Comparison of ENCODE assay signal across 8 cellular contexts in genomic region chr17:40219073-40219860, GRCh38. TPM values are rescaled to one million over a fixed set of nuclear protein-coding genes. Genes with fewer than 3 reads are reported as not detected.
DNase-seq lines count a peak whose midpoint lies in the region; FAIRE-seq and TF ChIP-seq lines count a peak whose summit lies in the region.

Gene WIPF2, plus strand, starts transcription at chr17:40219304. Its CDS starts 37,156 bp downstream, at chr17:40256460.

- peak within 1 kb of the TSS; percentile 92 for H3K4me3 ChIP-seq in MG63
- H3K4me3 ChIP-seq in foreskin fibroblast (ENCODE audit: low read depth in 1 of 2, low read length in 2 of 2) = peak within 1 kb of the TSS; percentile 95 to 100
- peak within 1 kb of the TSS; percentile 94 to 97 for H3K4me3 ChIP-seq in stomach smooth muscle (ENCODE audit: low read length in 2 of 2)

- no peaks in the 10 kb centered on the region for H3K9me3 ChIP-seq in MG63
- H3K9me3 ChIP-seq in stomach smooth muscle (ENCODE audit: control insufficient read depth in 2 of 2, low read length in 2 of 2) = no peaks in the 10 kb centered on the region

- peak; percentile 46; the same call in 1 of the 2 replicates for TF ChIP-seq POLR2A in H54 (IDR thresholded peaks at IDR 0.05; ENCODE audit: low read depth, low read length)

- no peak for FAIRE-seq in H54 (lab: Jason Lieb, UNC)

- H3K9ac ChIP-seq in stomach smooth muscle (ENCODE audit: low read length in 2 of 2) = peak within 1 kb of the TSS; percentile 81 to 92

- H3K27me3 ChIP-seq in MG63 (no peaks in the 10 kb centered on the region), stomach smooth muscle (ENCODE audit: control insufficient read depth in 1 of 2, insufficient read depth in 2 of 2, low read length in 2 of 2) (no peaks in the 10 kb centered on the region)

- H3K4me3 Mint-ChIP-seq in neural crest cell = peak within 1 kb of the TSS; percentile 91

- peaks cover 8% of the 10 kb centered on the region for H3K4me1 ChIP-seq in stomach smooth muscle (ENCODE audit: control insufficient read depth, insufficient read depth, low read length)

- TF ChIP-seq CTCF in foreskin fibroblast (IDR thresholded peaks at IDR 0.05; ENCODE audit: low read depth, low read length) = peak; percentile 71
- peak; percentile 84 for TF ChIP-seq CTCF in neural crest cell (conservative IDR thresholded peaks at IDR 0.05)

- DNase-seq in ELF-1 (ENCODE audit: low read depth, low spot score) = peak; percentile 98
- peak; percentile 88 for DNase-seq in H54 (ENCODE audit: insufficient read length, low spot score)
- peak; percentile 97 for DNase-seq in MG63
- DNase-seq in SHP77 treated with DMSO at 0.1 percent for 48 hours (lab: John Stamatoyannopoulos, UW) = peak; percentile 90
- peak; percentile 99 for DNase-seq in activated effector memory CD4-positive, alpha-beta T cell treated with anti-CD3 and anti-CD28 coated beads, Interleukin-2, amount 50 U/mL, for 16 hours
- peak; percentile 93 to 99 for DNase-seq in foreskin fibroblast
- peak; percentile 97 for DNase-seq in neural crest cell (ENCODE audit: low read depth, low spot score)

- peaks cover 29% of the 10 kb centered on the region for H3K4me1 Mint-ChIP-seq in neural crest cell

- no peaks in the 10 kb centered on the region for H3K36me3 Mint-ChIP-seq in neural crest cell (ENCODE audit: low read depth)

- H3K27ac ChIP-seq in stomach smooth muscle (ENCODE audit: low read length) = peak within 1 kb of the TSS; percentile 78

- H3K27ac Mint-ChIP-seq in neural crest cell (ENCODE audit: unreplicated experiment) = peak within 1 kb of the TSS; percentile 100

- H3K36me3 ChIP-seq in MG63 = no peaks in the 10 kb centered on the region; the same call in 1 of the 2 replicates
- no peaks in the 10 kb centered on the region for H3K36me3 ChIP-seq in stomach smooth muscle (ENCODE audit: control insufficient read depth in 2 of 2, insufficient read depth in 2 of 2, low read length in 2 of 2)

- H3K27me3 Mint-ChIP-seq in neural crest cell (ENCODE audit: low read depth) = no peaks in the 10 kb centered on the region

- no peaks in the 10 kb centered on the region for H3K9me3 Mint-ChIP-seq in neural crest cell

RNA-seq across cellular contexts. Expression of gene WIPF2, which starts in this region (rescaled TPM):
- 5.5 and 7.4 TPM in 2 replicates for total RNA-seq in MG63 (2014; rRNA removed; shearing (Covaris generic); ENCODE audit: low replicate concordance)
- 28.7 and 30.2 TPM in 2 replicates for total RNA-seq in neural crest cell

Comparison
In these comparisons a context has a peak if more than half of its experiments do, and no peak if none do; other contexts are left out.
1. Peak in every context shown above with its lines: DNase-seq, H3K4me3 ChIP-seq and H3K27ac ChIP-seq.